16 cellular contexts compared by ENCODE assay signal in genomic region chr3:114739627-114740026, GRCh38.
DNase-seq lines count a peak whose midpoint lies in the region; ATAC-seq and TF ChIP-seq lines count a peak whose summit lies in the region.
"Had no signal": no experiment of that assay in that cellular context is flagged by ENCODE, and none has a peak within 500 bp of the region (broad histone marks: within the 10 kb centered on the region; RNA-seq: fewer than 3 reads in every experiment).

No MANE protein-coding gene starts in this region.

- intact Hi-C loops in Caco-2 (cut with micrococcal nuclease; ENCODE audit: unreplicated experiment) = no loop called here
- intact Hi-C loops in mucosa of descending colon (cut with DNase I, micrococcal nuclease) = no loop called here

- CTCF ChIA-PET in Caco-2 (lab: Charles Lee) (no interaction called here), WTC11 (lab: Charles Lee) (no interaction called here)

- H3K9me3 Mint-ChIP-seq in Caco-2 (ENCODE audit: unreplicated experiment) (no peaks in the 10 kb centered on the region), WTC11 (no peaks in the 10 kb centered on the region)
- H3K9me3 Mint-ChIP-seq in activated naive CD8-positive, alpha-beta T cell treated with anti-CD3 and anti-CD28 coated beads, Interleukin-2, amount 50 U/mL, for 24 hours = no peaks in the 10 kb centered on the region
- H3K9me3 Mint-ChIP-seq: CD8-positive, alpha-beta T cell had no signal

- H3K27ac Mint-ChIP-seq in Caco-2 (ENCODE audit: unreplicated experiment) (no peak overlapping the region), WTC11 (no peak overlapping the region)
- no peak overlapping the region for H3K27ac Mint-ChIP-seq in activated naive CD8-positive, alpha-beta T cell treated with anti-CD3 and anti-CD28 coated beads, Interleukin-2, amount 50 U/mL, for 24 hours
- H3K27ac Mint-ChIP-seq: B cell; CD8-positive, alpha-beta T cell had no signal

- H3K4me1 ChIP-seq in Caco-2 (peaks cover 38% of the 10 kb centered on the region), mucosa of descending colon (ENCODE audit: low read depth) (no peaks in the 10 kb centered on the region)
- H3K4me1 ChIP-seq: BLaER1 treated with 17β-estradiol and CSF1 and Interleukin-3, amounts not matched to agents 10 nM and 100 nM had no signal

- H3K27me3 ChIP-seq in Caco-2 (replicated peaks; ENCODE audit: control insufficient read depth, insufficient read depth, low read length) = no peaks in the 10 kb centered on the region
- H3K27me3 ChIP-seq: BLaER1 treated with 17β-estradiol and CSF1 and Interleukin-3, amounts not matched to agents 10 nM and 100 nM had no signal

- POLR2A ChIA-PET in Caco-2 (lab: Charles Lee) (interaction anchor here (1.0 kb wide), 1 partner anchor 9 kb away, joined by 6 read pairs; no protein-coding TSS in a partner anchor), WTC11 (lab: Charles Lee) (no interaction called here)

- ATAC-seq in WTC11 (0 out of 2 replicates have a peak, but pooled peaks have one; percentile 18), mucosa of descending colon (peak; percentile 95)
- no peak for ATAC-seq in activated naive CD8-positive, alpha-beta T cell treated with anti-CD3 and anti-CD28 coated beads, Interleukin-2, amount 50 U/mL, for 24 hours
- ATAC-seq: CD8-positive, alpha-beta T cell; GM12878 had no signal

- DNase-seq in Caco-2 = peak; percentile 25 to 54
- DNase-seq in HuH-7 (ENCODE audit: low spot score) = peak; percentile 36
- no peak for DNase-seq in WTC11 (ENCODE audit: low spot score)
- no peak for DNase-seq in mucosa of descending colon
- DNase-seq in NCI-H1048 (lab: John Stamatoyannopoulos, UW) = no peak
- DNase-seq in activated naive CD8-positive, alpha-beta T cell treated with anti-CD3 and anti-CD28 coated beads, Interleukin-2, amount 50 U/mL, for 24 hours = no peak
- DNase-seq: CD8-positive, alpha-beta T cell; DMS 273 treated with DMSO at 0.1 percent for 48 hours; DMS53; DND-41; EL; HCEC 1CT; IMR-90 had no signal

- no TSS peak for BruUV-seq in Caco-2 (replicated peaks; lab: Mats Ljungman, UMichigan)

- H3K36me3 Mint-ChIP-seq in Caco-2 (ENCODE audit: insufficient read depth, unreplicated experiment) (peaks cover 23% of the 10 kb centered on the region), WTC11 (no peaks in the 10 kb centered on the region)
- H3K36me3 Mint-ChIP-seq in activated naive CD8-positive, alpha-beta T cell treated with anti-CD3 and anti-CD28 coated beads, Interleukin-2, amount 50 U/mL, for 24 hours (ENCODE audit: low read depth) = no peaks in the 10 kb centered on the region

- H3K36me3 ChIP-seq in Caco-2 (ENCODE audit: control insufficient read depth, insufficient read depth, low read length) (no peaks in the 10 kb centered on the region), mucosa of descending colon (ENCODE audit: low read depth) (no peaks in the 10 kb centered on the region)
- H3K36me3 ChIP-seq: BLaER1 treated with 17β-estradiol and CSF1 and Interleukin-3, amounts not matched to agents 10 nM and 100 nM had no signal

- no peaks in the 10 kb centered on the region for H3K9me3 ChIP-seq in Caco-2
- H3K9me3 ChIP-seq in mucosa of descending colon = no peaks in the 10 kb centered on the region
- H3K9me3 ChIP-seq: BLaER1 treated with 17β-estradiol and CSF1 and Interleukin-3, amounts not matched to agents 10 nM and 100 nM had no signal

- TF ChIP-seq CTCF in Caco-2 (IDR thresholded peaks at IDR 0.05; ENCODE audit: insufficient read depth in 1 of 2, low read depth in 1 of 2, low read length in 1 of 2, severe bottlenecking in 1 of 2, unreplicated experiment in 1 of 2) (no peak), WTC11 (IDR thresholded peaks at IDR 0.05) (no peak), mucosa of descending colon (IDR thresholded peaks at IDR 0.05) (no peak)

- H3K4me3 Mint-ChIP-seq in Caco-2 (ENCODE audit: unreplicated experiment) (no peak overlapping the region), WTC11 (no peak overlapping the region)
- H3K4me3 Mint-ChIP-seq in activated naive CD8-positive, alpha-beta T cell treated with anti-CD3 and anti-CD28 coated beads, Interleukin-2, amount 50 U/mL, for 24 hours = no peak overlapping the region
- H3K4me3 Mint-ChIP-seq: B cell; CD8-positive, alpha-beta T cell had no signal

- no peak overlapping the region for H3K4me3 ChIP-seq in Caco-2 (ENCODE audit: low read depth, low read length)
- no peak overlapping the region for H3K4me3 ChIP-seq in mucosa of descending colon
- H3K4me3 ChIP-seq: BLaER1 treated with 17β-estradiol and CSF1 and Interleukin-3, amounts not matched to agents 10 nM and 100 nM; GM12878 had no signal

- H3K4me1 Mint-ChIP-seq in Caco-2 (ENCODE audit: low read depth, unreplicated experiment) (peaks cover 9% of the 10 kb centered on the region), WTC11 (no peaks in the 10 kb centered on the region)
- H3K4me1 Mint-ChIP-seq in activated naive CD8-positive, alpha-beta T cell treated with anti-CD3 and anti-CD28 coated beads, Interleukin-2, amount 50 U/mL, for 24 hours = peaks cover 6% of the 10 kb centered on the region

- H3K27me3 Mint-ChIP-seq in Caco-2 (ENCODE audit: insufficient read depth, unreplicated experiment) (no peaks in the 10 kb centered on the region), WTC11 (ENCODE audit: low read depth) (no peaks in the 10 kb centered on the region)
- no peaks in the 10 kb centered on the region for H3K27me3 Mint-ChIP-seq in activated naive CD8-positive, alpha-beta T cell treated with anti-CD3 and anti-CD28 coated beads, Interleukin-2, amount 50 U/mL, for 24 hours
- H3K27me3 Mint-ChIP-seq: B cell had no signal

TF ChIP-seq in WTC11, 78 proteins besides CTCF, POLR2A, EP300 and RAD21 (continues in another document):
- TF ChIP-seq ZNF263 (CRISPR knock-in tag; IDR thresholded peaks at IDR 0.05; ENCODE audit: low read depth) = no peak
- no peak for TF ChIP-seq NFYB (CRISPR knock-in tag; conservative IDR thresholded peaks at IDR 0.05; ENCODE audit: low read depth)
- TF ChIP-seq ATF6 (CRISPR knock-in tag; IDR thresholded peaks at IDR 0.05) = no peak
- no peak for TF ChIP-seq HMGA2 (CRISPR knock-in tag; IDR thresholded peaks at IDR 0.05)
- no peak for TF ChIP-seq TP53 (CRISPR knock-in tag; IDR thresholded peaks at IDR 0.05)
- TF ChIP-seq, protein P1, sequence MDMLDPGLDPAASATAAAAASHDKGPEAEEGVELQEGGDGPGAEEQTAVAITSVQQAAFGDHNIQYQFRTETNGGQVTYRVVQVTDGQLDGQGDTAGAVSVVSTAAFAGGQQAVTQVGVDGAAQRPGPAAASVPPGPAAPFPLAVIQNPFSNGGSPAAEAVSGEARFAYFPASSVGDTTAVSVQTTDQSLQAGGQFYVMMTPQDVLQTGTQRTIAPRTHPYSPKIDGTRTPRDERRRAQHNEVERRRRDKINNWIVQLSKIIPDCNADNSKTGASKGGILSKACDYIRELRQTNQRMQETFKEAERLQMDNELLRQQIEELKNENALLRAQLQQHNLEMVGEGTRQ (CRISPR knock-in tag; IDR thresholded peaks at IDR 0.05) = no peak
- TF ChIP-seq KAT7 (CRISPR knock-in tag; IDR thresholded peaks at IDR 0.05; ENCODE audit: borderline replicate concordance) = no peak
- TF ChIP-seq ZNF317 (CRISPR knock-in tag; IDR thresholded peaks at IDR 0.05; ENCODE audit: borderline replicate concordance, low read depth) = no peak
- TF ChIP-seq, protein P2, sequence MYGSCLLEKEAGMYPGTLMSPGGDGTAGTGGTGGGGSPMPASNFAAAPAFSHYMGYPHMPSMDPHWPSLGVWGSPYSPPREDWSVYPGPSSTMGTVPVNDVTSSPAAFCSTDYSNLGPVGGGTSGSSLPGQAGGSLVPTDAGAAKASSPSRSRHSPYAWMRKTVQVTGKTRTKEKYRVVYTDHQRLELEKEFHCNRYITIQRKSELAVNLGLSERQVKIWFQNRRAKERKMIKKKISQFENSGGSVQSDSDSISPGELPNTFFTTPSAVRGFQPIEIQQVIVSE (CRISPR knock-in tag; IDR thresholded peaks at IDR 0.05; ENCODE audit: borderline replicate concordance) = no peak
- TF ChIP-seq ATF1 (CRISPR knock-in tag; IDR thresholded peaks at IDR 0.05) = no peak
- TF ChIP-seq ZNF425 (CRISPR knock-in tag; conservative IDR thresholded peaks at IDR 0.05) = no peak
- TF ChIP-seq FOXJ3 (CRISPR knock-in tag; IDR thresholded peaks at IDR 0.05; ENCODE audit: borderline replicate concordance) = no peak
- no peak for TF ChIP-seq TEAD1 (CRISPR knock-in tag; IDR thresholded peaks at IDR 0.05)
- no peak for TF ChIP-seq EMX1 (CRISPR knock-in tag; IDR thresholded peaks at IDR 0.05)

Comparison
In these comparisons a context has a peak if more than half of its experiments do, and no peak if none do; other contexts are left out.
1. DNase-seq: peak in Caco-2 (2 of 2) and HuH-7 (single experiment); none in WTC11 (single experiment), mucosa of descending colon (0 of 3), NCI-H1048 (single experiment) and activated naive CD8-positive, alpha-beta T cell treated with anti-CD3 and anti-CD28 coated beads, Interleukin-2, amount 50 U/mL, for 24 hours (single experiment).